In genomic region chr18:76554788-76555187, GRCh38 we compare ENCODE assay signal across 24 cellular contexts.
"Had no signal": no experiment of that assay in that cellular context is flagged by ENCODE, and none has a peak within 500 bp of the region (broad histone marks: within the 10 kb centered on the region; RNA-seq: fewer than 3 reads in every experiment).

No MANE protein-coding gene starts in this region.

- H3K36me3 Mint-ChIP-seq: activated naive CD4-positive, alpha-beta T cell treated with anti-CD3 and anti-CD28 coated beads, Interleukin-2, amount 10 ng/mL, durations not matched to agents 7 days and 5 days; naive B cell; stimulated activated effector memory CD8-positive, alpha-beta T cell treated with anti-CD3 and anti-CD28 coated beads, Interleukin-12 subunit alpha, Interleukin-12 subunit beta, amount 100 ng/mL, for 72 hours; type B pancreatic cell had no signal

- H3K27me3 Mint-ChIP-seq: type B pancreatic cell had no signal

- H3K4me1 ChIP-seq: breast epithelium, gastrocnemius medialis, psoas muscle had no signal

- DNase-seq: activated CD4-positive, alpha-beta T cell treated with anti-CD3 and anti-CD28 coated beads, Interleukin-2, amount 10 ng/mL, durations not matched to agents 7 days and 5 days; activated CD8-positive, alpha-beta memory T cell treated with anti-CD3 and anti-CD28 coated beads, Interleukin-2, amount 50 U/mL, for 4 hours; activated effector memory CD4-positive, alpha-beta T cell treated with Interleukin-2 at 50 U/mL for 16 hours; activated naive CD4-positive, alpha-beta T cell treated with anti-CD3 and anti-CD28 coated beads, Interleukin-2, amount 10 ng/mL, durations not matched to agents 7 days and 5 days; activated T-cell treated with anti-CD3 and anti-CD28 coated beads, Interleukin-2, amount 50 U/mL, for 4 hours; effector CD8-positive, alpha-beta T cell; gastrocnemius medialis; heart left ventricle; kidney; left lung; mammary epithelial cell; mucosa of descending colon; naive B cell; psoas muscle; right lobe of liver; small intestine; stimulated activated CD4-positive, alpha-beta T cell treated with anti-CD3 and anti-CD28 coated beads, Interleukin-4, amount 100 ng/mL, for 24 hours; stomach had no signal

- H3K4me3 Mint-ChIP-seq: activated CD4-positive, alpha-beta T cell treated with anti-CD3 and anti-CD28 coated beads, Interleukin-2, amount 10 ng/mL, durations not matched to agents 7 days and 5 days; activated naive CD4-positive, alpha-beta T cell treated with anti-CD3 and anti-CD28 coated beads, Interleukin-2, amount 10 ng/mL, durations not matched to agents 7 days and 5 days; activated T-cell treated with anti-CD3 and anti-CD28 coated beads, Interleukin-2, amount 50 U/mL, for 4 hours; naive B cell; neural crest cell; stimulated activated effector memory CD8-positive, alpha-beta T cell treated with anti-CD3 and anti-CD28 coated beads, Interleukin-12 subunit alpha, Interleukin-12 subunit beta, amount 100 ng/mL, for 72 hours; T-helper 2 cell treated with Interferon-gamma antibody and Interleukin-4, amounts not matched to agents 5 μg/mL and 100 μg/mL, for 36 hours; type B pancreatic cell had no signal

- H3K36me3 ChIP-seq: breast epithelium, gastrocnemius medialis, heart left ventricle, left lung, right lobe of liver, stomach had no signal

- H3K27me3 ChIP-seq: breast epithelium, heart left ventricle, right lobe of liver had no signal

- ATAC-seq: activated T-cell treated with anti-CD3 and anti-CD28 coated beads, Interleukin-2, amount 50 U/mL, for 4 hours; esophagus mucosa; gastrocnemius medialis; heart left ventricle; psoas muscle; stimulated activated effector memory CD8-positive, alpha-beta T cell treated with anti-CD3 and anti-CD28 coated beads, Interleukin-12 subunit alpha, Interleukin-12 subunit beta, amount 100 ng/mL, for 72 hours had no signal

- H3K27ac ChIP-seq: breast epithelium, gastrocnemius medialis, psoas muscle, right lobe of liver had no signal

- H3K4me1 Mint-ChIP-seq: activated CD4-positive, alpha-beta T cell treated with anti-CD3 and anti-CD28 coated beads, Interleukin-2, amount 10 ng/mL, durations not matched to agents 7 days and 5 days; activated naive CD4-positive, alpha-beta T cell treated with anti-CD3 and anti-CD28 coated beads, Interleukin-2, amount 10 ng/mL, durations not matched to agents 7 days and 5 days; stimulated activated effector memory CD8-positive, alpha-beta T cell treated with anti-CD3 and anti-CD28 coated beads, Interleukin-12 subunit alpha, Interleukin-12 subunit beta, amount 100 ng/mL, for 72 hours had no signal

- H3K27ac Mint-ChIP-seq: activated CD4-positive, alpha-beta T cell treated with anti-CD3 and anti-CD28 coated beads, Interleukin-2, amount 10 ng/mL, durations not matched to agents 7 days and 5 days; activated naive CD4-positive, alpha-beta T cell treated with anti-CD3 and anti-CD28 coated beads, Interleukin-2, amount 10 ng/mL, durations not matched to agents 7 days and 5 days; naive B cell; stimulated activated effector memory CD8-positive, alpha-beta T cell treated with anti-CD3 and anti-CD28 coated beads, Interleukin-12 subunit alpha, Interleukin-12 subunit beta, amount 100 ng/mL, for 72 hours; T-helper 2 cell treated with Interferon-gamma antibody and Interleukin-4, amounts not matched to agents 5 μg/mL and 100 μg/mL, for 36 hours; type B pancreatic cell had no signal

- H3K9me3 Mint-ChIP-seq: activated CD4-positive, alpha-beta T cell treated with anti-CD3 and anti-CD28 coated beads, Interleukin-2, amount 10 ng/mL, durations not matched to agents 7 days and 5 days; activated naive CD4-positive, alpha-beta T cell treated with anti-CD3 and anti-CD28 coated beads, Interleukin-2, amount 10 ng/mL, durations not matched to agents 7 days and 5 days; activated T-cell treated with anti-CD3 and anti-CD28 coated beads, Interleukin-2, amount 50 U/mL, for 4 hours; naive B cell; stimulated activated effector memory CD8-positive, alpha-beta T cell treated with anti-CD3 and anti-CD28 coated beads, Interleukin-12 subunit alpha, Interleukin-12 subunit beta, amount 100 ng/mL, for 72 hours; T-helper 2 cell treated with Interferon-gamma antibody and Interleukin-4, amounts not matched to agents 5 μg/mL and 100 μg/mL, for 36 hours; type B pancreatic cell had no signal

- H3K4me3 ChIP-seq: breast epithelium, gastrocnemius medialis, heart left ventricle, left lung, mucosa of descending colon, psoas muscle, stomach had no signal

- H3K9me3 ChIP-seq: breast epithelium, gastrocnemius medialis, heart left ventricle, left lung, mucosa of descending colon, psoas muscle, right lobe of liver, stomach had no signal
